22 cellular contexts compared by ENCODE assay signal in the genomic region with DNA sequence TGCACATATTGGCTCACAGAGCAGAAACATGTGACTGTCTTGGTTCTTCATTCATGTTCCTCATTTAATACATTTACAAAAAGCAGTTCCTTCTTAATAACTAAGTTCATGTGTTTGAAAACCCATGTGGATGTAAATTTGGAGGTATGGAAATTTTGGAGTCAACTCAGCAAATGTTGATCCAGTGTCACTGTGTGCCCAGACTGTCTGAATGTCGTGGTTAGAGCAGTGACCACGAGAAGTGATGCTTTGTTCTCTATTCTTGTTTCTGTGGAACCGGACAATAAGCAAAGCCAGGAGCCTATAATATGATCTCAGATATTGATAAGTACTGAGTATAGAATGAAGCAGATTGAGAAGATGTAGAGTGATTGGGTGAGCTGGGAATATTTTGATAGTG.
A peak's percentile ranks its signal among the peaks of the same experiment; 100 is the strongest.
DNase-seq lines count a peak whose midpoint lies in the region; ATAC-seq and TF ChIP-seq lines count a peak whose summit lies in the region.
"Had no signal": no experiment of that assay in that cellular context is flagged by ENCODE, and none has a peak within 500 bp of the region (broad histone marks: within the 10 kb centered on the region; RNA-seq: fewer than 3 reads in every experiment).

No MANE protein-coding gene starts in this region.

- WGBS in esophagus muscularis mucosa = 77% methylated on average over 3 of the region's 3 CpGs

- no peak for TF ChIP-seq EP300 in esophagus muscularis mucosa (IDR thresholded peaks at IDR 0.05)

- no peak for TF ChIP-seq POLR2A in esophagus muscularis mucosa (IDR thresholded peaks at IDR 0.05; ENCODE audit: low read depth)

- TF ChIP-seq CTCF in esophagus muscularis mucosa (IDR thresholded peaks at IDR 0.05) (no peak), neutrophil (IDR thresholded peaks at IDR 0.05) (no peak)

- no peak overlapping the region for H3K4me3 ChIP-seq in esophagus muscularis mucosa
- no peak overlapping the region for H3K4me3 ChIP-seq in neutrophil (ENCODE audit: low read depth in 1 of 2, low read length in 1 of 2)
- H3K4me3 ChIP-seq: SJCRH30 had no signal

- H3K4me1 ChIP-seq in esophagus muscularis mucosa (peaks cover 0 to 4% (median 0%) of the 10 kb centered on the region in 4 donors), neutrophil (ENCODE audit: control insufficient read depth in 1 of 2, insufficient read depth in 1 of 2, low read depth in 1 of 2, low read length in 1 of 2) (peaks cover 12 to 13% of the 10 kb centered on the region in 2 experiments)
- H3K4me1 ChIP-seq: SJCRH30 had no signal

- H3K27ac ChIP-seq in esophagus muscularis mucosa (replicated peaks in 1 of 4) (no peak overlapping the region), neutrophil (peak overlapping the region; percentile 51)
- H3K27ac ChIP-seq: KMS-11, SJCRH30 had no signal

- no peaks in the 10 kb centered on the region for H3K36me3 ChIP-seq in esophagus muscularis mucosa
- H3K36me3 ChIP-seq in neutrophil = no peaks in the 10 kb centered on the region
- H3K36me3 ChIP-seq: SJCRH30 had no signal

- ATAC-seq in HG02970 (IDR thresholded peaks at IDR 0.05; ENCODE audit: low FRiP score, unreplicated experiment) (no peak), HG03097 (IDR thresholded peaks at IDR 0.05; ENCODE audit: low FRiP score, unreplicated experiment) (no peak)
- ATAC-seq: HCT116 had no signal

- H3K9me3 ChIP-seq in esophagus muscularis mucosa = no peaks in the 10 kb centered on the region
- no peaks in the 10 kb centered on the region for H3K9me3 ChIP-seq in neutrophil
- H3K9me3 ChIP-seq: SJCRH30 had no signal

- H3K27me3 ChIP-seq in esophagus muscularis mucosa (no peaks in the 10 kb centered on the region), neutrophil (no peaks in the 10 kb centered on the region)
- H3K27me3 ChIP-seq: SJCRH30 had no signal

- DNase-seq in NOMO-1 treated with DMSO at 0.1 percent for 48 hours (lab: John Stamatoyannopoulos, UW; ENCODE audit: unreplicated experiment) (peak; percentile 15), NOMO-1 treated with dmso at 0.1 percent for 144 hours (lab: John Stamatoyannopoulos, UW; ENCODE audit: unreplicated experiment) (no peak), esophagus muscularis mucosa (ENCODE audit: extremely low spot score) (peak; percentile 24), NCI-H1092 treated with DMSO at 0.1 percent for 48 hours (lab: John Stamatoyannopoulos, UW) (no peak), NCI-H187 (lab: John Stamatoyannopoulos, UW) (no peak)
- DNase-seq: AML-193, C1 segment of cervical spinal cord, DMS53, GF-D8, IMR-90, NCI-H1417, NCI-H1930, NCI-H2227 treated with DMSO at 0.1 percent for 48 hours, NCI-H510A, NCI-H774, OCI-M1 had no signal

- intact Hi-C loops in esophagus muscularis mucosa (cut with DNase I) = no loop called here

Comparison
In these comparisons a context has a peak if more than half of its experiments do, and no peak if none do; other contexts are left out.
1. DNase-seq: peak in NOMO-1 treated with DMSO at 0.1 percent for 48 hours (single experiment) and esophagus muscularis mucosa (single experiment); none in NOMO-1 treated with dmso at 0.1 percent for 144 hours (single experiment), NCI-H1092 treated with DMSO at 0.1 percent for 48 hours (single experiment) and NCI-H187 (0 of 2).